In genomic region chr6:110487968-110488381, GRCh38 we compare ENCODE assay signal across 4 cellular contexts. TPM values are rescaled to one million over a fixed set of nuclear protein-coding genes. Genes with fewer than 3 reads are reported as not detected.
"Had no signal": no experiment of that assay in that cellular context is flagged by ENCODE, and none has a peak within 500 bp of the region (broad histone marks: within the 10 kb centered on the region; RNA-seq: fewer than 3 reads in every experiment).

No MANE protein-coding gene starts in this region.

RNA-seq across cellular contexts. Expression of gene SLC22A16, which starts 11.6 kb away (rescaled TPM):
- total RNA-seq: H1, H9, HT-29, IMR-90 had no signal
